Comparison of ENCODE assay signal across 21 cellular contexts in the genomic region with DNA sequence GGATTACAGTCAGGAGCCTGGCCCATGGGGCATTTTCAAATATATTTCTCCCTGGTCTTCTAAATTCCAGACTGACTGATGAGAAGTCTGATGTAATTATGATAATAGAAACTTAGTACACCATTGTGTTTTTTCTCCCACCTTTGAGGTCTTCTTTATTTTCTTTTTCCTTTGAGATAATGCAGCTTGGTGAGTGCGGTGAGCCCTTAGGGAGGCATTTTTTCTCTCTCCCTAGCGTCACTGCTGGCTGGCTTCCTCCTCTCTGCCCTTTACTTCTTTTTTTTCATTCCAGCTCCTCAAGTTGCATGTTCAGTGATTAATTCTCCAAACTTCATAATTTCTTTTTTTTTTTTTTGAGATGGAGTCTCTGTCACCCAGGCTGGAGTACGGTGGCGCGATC. TPM values are rescaled to one million over a fixed set of nuclear protein-coding genes. Genes with fewer than 3 reads are reported as not detected.
"Had no signal": no experiment of that assay in that cellular context is flagged by ENCODE, and none has a peak within 500 bp of the region (broad histone marks: within the 10 kb centered on the region; RNA-seq: fewer than 3 reads in every experiment).

No MANE protein-coding gene starts in this region.

- H3K4me3 Mint-ChIP-seq: activated CD4-positive, alpha-beta T cell treated with anti-CD3 and anti-CD28 coated beads, Interleukin-2, amount 10 ng/mL, durations not matched to agents 7 days and 5 days; activated T-helper 1 cell treated with anti-CD3 and anti-CD28 coated beads, Interleukin-12 subunit alpha, Interleukin-12 subunit beta, Interleukin-2, Interleukin-4 antibody, amounts not matched to agents 30 ng/mL and 10 ng/mL and 1 ng/mL, durations not matched to agents 14 hours and 24 hours and 36 hours; endodermal cell; nephron; T-helper 2 cell treated with Interferon-gamma antibody and Interleukin-4, amounts not matched to agents 5 μg/mL and 100 μg/mL, for 36 hours; type B pancreatic cell had no signal

- H3K27ac Mint-ChIP-seq: activated CD4-positive, alpha-beta T cell treated with anti-CD3 and anti-CD28 coated beads, Interleukin-2, amount 10 ng/mL, durations not matched to agents 7 days and 5 days; activated T-helper 1 cell treated with anti-CD3 and anti-CD28 coated beads, Interleukin-12 subunit alpha, Interleukin-12 subunit beta, Interleukin-2, Interleukin-4 antibody, amounts not matched to agents 30 ng/mL and 10 ng/mL and 1 ng/mL, durations not matched to agents 14 hours and 24 hours and 36 hours; endodermal cell; nephron; T-helper 2 cell treated with Interferon-gamma antibody and Interleukin-4, amounts not matched to agents 5 μg/mL and 100 μg/mL, for 36 hours; type B pancreatic cell had no signal

- H3K36me3 Mint-ChIP-seq: type B pancreatic cell had no signal

- H3K4me1 Mint-ChIP-seq: endodermal cell had no signal

- H3K4me3 ChIP-seq: breast epithelium, prostate gland, smooth muscle cell, suprapubic skin had no signal

- DNase-seq: activated CD4-positive, alpha-beta T cell treated with anti-CD3 and anti-CD28 coated beads, Interleukin-2, amount 10 ng/mL, durations not matched to agents 7 days and 5 days; activated CD8-positive, alpha-beta memory T cell treated with anti-CD3 and anti-CD28 coated beads, Interleukin-2, amount 50 U/mL, for 48 hours; anterior cingulate cortex; endodermal cell; islet precursor cell; nucleus accumbens; right cardiac atrium; stimulated activated naive CD8-positive, alpha-beta T cell treated with anti-CD3 and anti-CD28 coated beads, Interleukin-15, Interleukin-2, amounts not matched to agents 100 U/mL and 50 U/mL, for 24 hours; SW 1271 had no signal

- ATAC-seq: left lobe of liver; right cardiac atrium; stimulated activated naive CD8-positive, alpha-beta T cell treated with anti-CD3 and anti-CD28 coated beads, Interleukin-15, Interleukin-2, amounts not matched to agents 100 U/mL and 50 U/mL, for 24 hours had no signal

- H3K9me3 Mint-ChIP-seq: activated CD4-positive, alpha-beta T cell treated with anti-CD3 and anti-CD28 coated beads, Interleukin-2, amount 10 ng/mL, durations not matched to agents 7 days and 5 days; activated T-helper 1 cell treated with anti-CD3 and anti-CD28 coated beads, Interleukin-12 subunit alpha, Interleukin-12 subunit beta, Interleukin-2, Interleukin-4 antibody, amounts not matched to agents 30 ng/mL and 10 ng/mL and 1 ng/mL, durations not matched to agents 14 hours and 24 hours and 36 hours; nephron; T-helper 2 cell treated with Interferon-gamma antibody and Interleukin-4, amounts not matched to agents 5 μg/mL and 100 μg/mL, for 36 hours; type B pancreatic cell had no signal

RNA-seq across cellular contexts. Expression of gene CDC42EP5, which starts 12.8 kb away (rescaled TPM):
- total RNA-seq: activated CD4-positive, alpha-beta T cell treated with anti-CD3 and anti-CD28 coated beads, Interleukin-2, amount 10 ng/mL, durations not matched to agents 7 days and 5 days; activated T-helper 1 cell treated with anti-CD3 and anti-CD28 coated beads, Interleukin-12 subunit alpha, Interleukin-12 subunit beta, Interleukin-2, Interleukin-4 antibody, amounts not matched to agents 30 ng/mL and 10 ng/mL and 1 ng/mL, durations not matched to agents 14 hours and 24 hours and 36 hours had no signal

RNA-seq across cellular contexts. Expression of gene LAIR2, which starts 16.8 kb away (rescaled TPM):
- total RNA-seq: breast epithelium, chondrocyte, dermis microvascular lymphatic vessel endothelial cell, endodermal cell, epithelial cell of proximal tubule, left lobe of liver, prostate gland, right cardiac atrium, smooth muscle cell, suprapubic skin had no signal
